Comparison of ENCODE assay signal across 8 cellular contexts in the genomic region with DNA sequence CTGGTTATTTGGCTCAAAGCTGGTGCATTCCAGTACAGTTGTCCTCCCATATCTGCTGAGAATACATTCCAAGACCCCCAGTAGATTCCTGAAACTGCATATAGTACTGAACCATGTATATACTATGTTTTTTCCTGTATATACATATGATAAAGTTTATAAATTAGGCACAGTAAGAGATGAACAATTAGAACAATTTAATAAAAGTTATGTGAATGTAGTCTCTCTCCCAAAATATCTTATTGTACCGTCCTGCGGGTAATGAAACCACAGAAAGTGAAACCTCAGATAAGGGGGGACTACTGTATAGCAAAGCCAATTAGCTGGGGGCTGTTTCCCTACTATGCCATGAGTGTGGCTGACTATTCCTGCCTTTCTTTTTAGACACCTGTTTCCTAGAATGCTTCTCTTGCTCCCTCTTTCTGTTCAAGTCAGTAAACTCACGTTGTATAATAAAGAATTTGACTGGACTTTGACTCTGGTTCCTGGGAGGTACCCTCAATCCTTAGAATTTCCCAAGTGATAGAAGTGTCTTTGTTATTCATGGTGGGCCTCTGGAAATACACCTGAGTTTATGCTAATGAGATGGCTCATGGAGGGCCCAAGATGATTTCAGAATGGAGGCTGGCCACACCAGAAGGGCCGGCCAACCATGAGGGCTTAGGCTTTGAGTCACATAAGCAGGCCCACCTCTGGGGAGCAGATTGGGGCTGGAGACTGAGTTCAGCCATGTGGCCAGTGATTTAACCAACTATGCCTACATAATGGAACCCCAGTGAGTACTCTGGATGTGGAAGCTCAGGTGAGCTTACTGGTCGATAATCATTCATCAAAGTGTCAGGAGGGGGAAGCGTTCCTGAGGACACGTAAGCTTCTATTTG. TPM values are rescaled to one million over a fixed set of nuclear protein-coding genes. Genes with fewer than 3 reads are reported as not detected.
A peak's percentile ranks its signal among the peaks of the same experiment; 100 is the strongest.
DNase-seq lines count a peak whose midpoint lies in the region; ATAC-seq and TF ChIP-seq lines count a peak whose summit lies in the region.

No MANE protein-coding gene starts in this region.

- peak; percentile 0 for ATAC-seq in HG03378 (IDR thresholded peaks at IDR 0.05; ENCODE audit: unreplicated experiment)
- ATAC-seq in GM19463 (IDR thresholded peaks at IDR 0.05; ENCODE audit: unreplicated experiment): no peak
- ATAC-seq in left lobe of liver: no peak

- no peaks in the 10 kb centered on the region for H3K9me3 ChIP-seq in mucosa of rectum (ENCODE audit: control insufficient read depth in 2 of 2, low read length in 2 of 2)

- DNase-seq in CD14-positive monocyte (ENCODE audit: low spot score) (no peak), dermis blood vessel endothelial cell (no peak), NCI-H2196 (lab: John Stamatoyannopoulos, UW; ENCODE audit: unreplicated experiment) (no peak), left lobe of liver (ENCODE audit: low spot score) (no peak)

- H3K27ac ChIP-seq in mucosa of rectum (ENCODE audit: low read depth in 2 of 2, low read length in 2 of 2): peak overlapping the region; percentile 76 to 89

- H3K27me3 ChIP-seq in mucosa of rectum (ENCODE audit: control insufficient read depth in 2 of 2, insufficient read depth in 2 of 2, low read length in 2 of 2): no peaks in the 10 kb centered on the region

- H3K4me1 Mint-ChIP-seq in CD14-positive monocyte (peaks cover 10% of the 10 kb centered on the region), brain (peaks cover 29% of the 10 kb centered on the region)

- H3K36me3 Mint-ChIP-seq in CD14-positive monocyte (peaks cover 14 to 17% of the 10 kb centered on the region in 2 donors), brain (peaks cover 6% of the 10 kb centered on the region)

- peak overlapping the region; percentile 13 to 27 for H3K9ac ChIP-seq in mucosa of rectum (ENCODE audit: low read depth in 1 of 2, low read length in 2 of 2)

- H3K4me3 Mint-ChIP-seq in CD14-positive monocyte (peak overlapping the region; percentile 70 to 95), brain (peak overlapping the region; percentile 96 to 99 (median 98))

- peak overlapping the region; percentile 92 to 95 for H3K4me3 ChIP-seq in mucosa of rectum (ENCODE audit: low read length in 2 of 2)

- TF ChIP-seq CTCF in CD14-positive monocyte (IDR thresholded peaks at IDR 0.05) (no peak), brain (conservative IDR thresholded peaks at IDR 0.05) (no peak)

- peaks cover 4 to 7% of the 10 kb centered on the region in 2 donors for H3K36me3 ChIP-seq in mucosa of rectum (ENCODE audit: control insufficient read depth in 2 of 2, insufficient read depth in 2 of 2, low read length in 2 of 2)

- H3K4me1 ChIP-seq in mucosa of rectum (ENCODE audit: control insufficient read depth in 2 of 2, insufficient read depth in 2 of 2, low read length in 2 of 2): peaks cover 8 to 11% of the 10 kb centered on the region in 2 donors

- intact Hi-C loops in CD14-positive monocyte (cut with micrococcal nuclease): loop anchor here (2.0 to 10.0 kb wide), 3 partner anchors 37 to 370 kb away; partner anchors contain the start of genes EEF1E1 (in 2 of the 2) and SLC35B3 (in 1 of the 2)

- no peaks in the 10 kb centered on the region for H3K9me3 Mint-ChIP-seq in CD14-positive monocyte
- peaks cover 0 to 5% (median 0%) of the 10 kb centered on the region in 5 experiments for H3K9me3 Mint-ChIP-seq in brain

- H3K27me3 Mint-ChIP-seq in CD14-positive monocyte (ENCODE audit: low read depth in 3 of 3): peaks cover 0 to 2% (median 0%) of the 10 kb centered on the region in 3 donors
- no peaks in the 10 kb centered on the region for H3K27me3 Mint-ChIP-seq in brain

- peak overlapping the region; percentile 90 to 98 (median 97) for H3K27ac Mint-ChIP-seq in CD14-positive monocyte
- H3K27ac Mint-ChIP-seq in brain: peak overlapping the region; percentile 96 to 98 (median 96)

RNA-seq across cellular contexts. Expression of gene BLOC1S5, which starts 0.7 kb away (rescaled TPM):
- polyA plus RNA-seq in CD14-positive monocyte (10 to 100 TPM in 1 of 2 donors, 1 to 10 TPM in 1; 9.2 to 11.7 TPM), brain (ENCODE audit: insufficient read depth, low read depth, low replicate concordance) (12.9 TPM)
- total RNA-seq in dermis blood vessel endothelial cell (23.1 and 23.7 TPM in 2 replicates), left lobe of liver (4.9 TPM)

RNA-seq across cellular contexts. Expression of gene EEF1E1, which starts 37.5 kb away (rescaled TPM):
- polyA plus RNA-seq in CD14-positive monocyte (10 to 100 TPM; 26.2 to 42.2 TPM), brain (ENCODE audit: insufficient read depth, low read depth, low replicate concordance) (24.5 TPM)
- total RNA-seq in dermis blood vessel endothelial cell (64.0 and 99.4 TPM in 2 replicates), left lobe of liver (5.8 TPM)
